31 cellular contexts compared by ENCODE assay signal in the genomic region with DNA sequence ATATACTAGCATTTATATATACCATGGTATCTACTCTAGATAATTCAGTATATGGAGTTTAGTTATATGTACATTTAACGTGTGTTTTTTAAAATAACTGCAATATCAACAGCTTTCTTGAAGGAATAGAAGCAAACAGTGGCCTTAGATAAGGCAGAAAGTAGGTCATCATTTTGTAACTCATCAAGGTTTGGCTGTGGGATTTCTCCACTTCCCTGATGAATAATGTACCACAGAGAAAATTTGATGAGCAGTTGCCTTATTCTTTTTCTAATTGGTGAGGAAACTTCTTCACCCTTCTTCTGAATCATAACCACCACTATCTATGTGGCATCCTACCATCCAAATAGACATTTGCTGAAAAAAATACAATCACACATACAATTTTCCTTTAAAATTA.
"Had no signal": no experiment of that assay in that cellular context is flagged by ENCODE, and none has a peak within 500 bp of the region (broad histone marks: within the 10 kb centered on the region; RNA-seq: fewer than 3 reads in every experiment).

No MANE protein-coding gene starts in this region.

- H3K4me2 ChIP-seq: PC-9 had no signal

- H3K36me3 ChIP-seq: adrenal gland, brain microvascular endothelial cell, cardiac muscle cell, SJCRH30 had no signal

- DNase-seq: activated CD4-positive, alpha-beta T cell treated with anti-CD3 and anti-CD28 coated beads for 36 hours; activated CD4-positive, alpha-beta T cell treated with anti-CD3 and anti-CD28 coated beads, Interleukin-2, amount 10 ng/mL, durations not matched to agents 7 days and 5 days; activated CD4-positive, alpha-beta T cell treated with anti-CD3 and anti-CD28 coated beads, Interleukin-2, amount 50 U/mL, for 48 hours; activated CD8-positive, alpha-beta T cell treated with anti-CD3 and anti-CD28 coated beads, Interleukin-2, amount 10 ng/mL, durations not matched to agents 7 days and 5 days; activated gamma-delta T cell treated with Interleukin-2 at 50 U/mL for 16 hours; activated naive CD4-positive, alpha-beta T cell treated with anti-CD3 and anti-CD28 coated beads for 36 hours; activated T-cell treated with anti-CD3 and anti-CD28 coated beads, Interleukin-2, amount 50 U/mL, for 24 hours; adrenal gland; aorta; brain microvascular endothelial cell; cerebellar nuclear complex; IMR-90; NCI-H1105; NCI-H1417 treated with DMSO at 0.1 percent for 48 hours; NCI-H187 treated with DMSO at 0.1 percent for 48 hours; NCI-H2081; NCI-H510A; NCI-H526; NCI-H748 treated with DMSO at 0.1 percent for 48 hours; NK-92 treated with Interleukin-12 subunit alpha and Interleukin-12 subunit beta, amount 100 ng/mL, for 24 hours; PC-9; SHP77; SJCRH30; T1000 had no signal

- H2AFZ ChIP-seq: PC-9 had no signal

- H3K4me1 ChIP-seq: adrenal gland, SJCRH30 had no signal

- H3K27ac ChIP-seq: adrenal gland, brain microvascular endothelial cell, cardiac muscle cell, PC-9, RWPE1, SJCRH30, SK-N-MC had no signal

- H3K4me3 ChIP-seq: adrenal gland, cardiac muscle cell, K562, PC-9, SJCRH30, SK-N-MC had no signal

- H3K27me3 ChIP-seq: adrenal gland, brain microvascular endothelial cell, cardiac muscle cell, SJCRH30 had no signal

- ATAC-seq: activated CD4-positive, alpha-beta T cell treated with anti-CD3 and anti-CD28 coated beads for 36 hours; activated CD4-positive, CD25-positive, alpha-beta regulatory T cell treated with anti-CD3 and anti-CD28 coated beads, Interleukin-2, amount 50 U/mL, for 24 hours; activated CD8-positive, alpha-beta T cell treated with anti-CD3 and anti-CD28 coated beads, Interleukin-2, amount 10 ng/mL, durations not matched to agents 7 days and 5 days; activated naive CD4-positive, alpha-beta T cell treated with anti-CD3 and anti-CD28 coated beads, Interleukin-2, amount 50 U/mL, for 72 hours; K562; WTC11 had no signal

- H3K9me3 ChIP-seq: SJCRH30 had no signal
